1 cellular context compared by ENCODE assay signal in the genomic region with DNA sequence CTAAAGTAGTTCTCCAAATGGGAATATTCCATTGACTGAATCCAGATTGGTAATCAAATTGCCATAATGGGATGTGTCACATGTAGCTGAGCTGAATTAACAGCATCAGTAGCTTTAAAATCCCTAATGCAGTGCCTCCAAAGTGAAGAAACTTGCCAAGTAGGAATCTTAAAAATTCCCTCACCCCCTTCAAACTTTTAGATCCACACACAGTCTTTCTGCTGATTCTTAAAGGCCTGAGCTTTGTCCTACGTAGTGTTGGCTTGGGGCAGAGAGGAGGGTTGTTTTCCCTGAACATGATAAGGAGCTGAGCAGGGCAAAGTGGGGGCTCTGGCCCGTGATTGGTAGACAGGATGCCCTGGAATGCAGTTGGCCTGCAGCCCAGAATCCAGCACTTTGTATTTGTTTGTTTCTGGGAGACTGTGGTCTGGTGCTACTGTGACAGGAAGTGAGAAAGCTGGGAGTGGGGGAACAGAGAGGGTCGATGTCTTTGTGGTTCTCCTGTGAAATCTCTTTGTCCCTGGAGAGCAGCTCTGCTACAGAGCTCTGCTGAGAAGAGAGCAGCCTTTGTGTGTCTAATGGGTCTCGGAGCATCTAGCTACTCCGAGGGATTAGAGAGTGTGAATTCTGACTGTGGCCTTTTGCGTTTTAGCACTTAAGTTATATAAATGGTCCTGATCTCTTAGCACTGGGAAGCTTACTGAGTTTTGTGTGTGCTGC.
TF ChIP-seq lines count a peak whose summit lies in the region.

No MANE protein-coding gene starts in this region.

TF ChIP-seq in HepG2, 621 proteins besides CTCF, POLR2A, EP300 and RAD21 (continued from another document and continues in another):
- TF ChIP-seq, protein P1, sequence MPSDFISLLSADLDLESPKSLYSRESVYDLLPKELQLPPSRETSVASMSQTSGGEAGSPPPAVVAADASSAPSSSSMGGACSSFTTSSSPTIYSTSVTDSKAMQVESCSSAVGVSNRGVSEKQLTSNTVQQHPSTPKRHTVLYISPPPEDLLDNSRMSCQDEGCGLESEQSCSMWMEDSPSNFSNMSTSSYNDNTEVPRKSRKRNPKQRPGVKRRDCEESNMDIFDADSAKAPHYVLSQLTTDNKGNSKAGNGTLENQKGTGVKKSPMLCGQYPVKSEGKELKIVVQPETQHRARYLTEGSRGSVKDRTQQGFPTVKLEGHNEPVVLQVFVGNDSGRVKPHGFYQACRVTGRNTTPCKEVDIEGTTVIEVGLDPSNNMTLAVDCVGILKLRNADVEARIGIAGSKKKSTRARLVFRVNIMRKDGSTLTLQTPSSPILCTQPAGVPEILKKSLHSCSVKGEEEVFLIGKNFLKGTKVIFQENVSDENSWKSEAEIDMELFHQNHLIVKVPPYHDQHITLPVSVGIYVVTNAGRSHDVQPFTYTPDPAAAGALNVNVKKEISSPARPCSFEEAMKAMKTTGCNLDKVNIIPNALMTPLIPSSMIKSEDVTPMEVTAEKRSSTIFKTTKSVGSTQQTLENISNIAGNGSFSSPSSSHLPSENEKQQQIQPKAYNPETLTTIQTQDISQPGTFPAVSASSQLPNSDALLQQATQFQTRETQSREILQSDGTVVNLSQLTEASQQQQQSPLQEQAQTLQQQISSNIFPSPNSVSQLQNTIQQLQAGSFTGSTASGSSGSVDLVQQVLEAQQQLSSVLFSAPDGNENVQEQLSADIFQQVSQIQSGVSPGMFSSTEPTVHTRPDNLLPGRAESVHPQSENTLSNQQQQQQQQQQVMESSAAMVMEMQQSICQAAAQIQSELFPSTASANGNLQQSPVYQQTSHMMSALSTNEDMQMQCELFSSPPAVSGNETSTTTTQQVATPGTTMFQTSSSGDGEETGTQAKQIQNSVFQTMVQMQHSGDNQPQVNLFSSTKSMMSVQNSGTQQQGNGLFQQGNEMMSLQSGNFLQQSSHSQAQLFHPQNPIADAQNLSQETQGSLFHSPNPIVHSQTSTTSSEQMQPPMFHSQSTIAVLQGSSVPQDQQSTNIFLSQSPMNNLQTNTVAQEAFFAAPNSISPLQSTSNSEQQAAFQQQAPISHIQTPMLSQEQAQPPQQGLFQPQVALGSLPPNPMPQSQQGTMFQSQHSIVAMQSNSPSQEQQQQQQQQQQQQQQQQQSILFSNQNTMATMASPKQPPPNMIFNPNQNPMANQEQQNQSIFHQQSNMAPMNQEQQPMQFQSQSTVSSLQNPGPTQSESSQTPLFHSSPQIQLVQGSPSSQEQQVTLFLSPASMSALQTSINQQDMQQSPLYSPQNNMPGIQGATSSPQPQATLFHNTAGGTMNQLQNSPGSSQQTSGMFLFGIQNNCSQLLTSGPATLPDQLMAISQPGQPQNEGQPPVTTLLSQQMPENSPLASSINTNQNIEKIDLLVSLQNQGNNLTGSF (CRISPR knock-in tag; IDR thresholded peaks at IDR 0.05), result no peak
- TF ChIP-seq, protein P2, sequence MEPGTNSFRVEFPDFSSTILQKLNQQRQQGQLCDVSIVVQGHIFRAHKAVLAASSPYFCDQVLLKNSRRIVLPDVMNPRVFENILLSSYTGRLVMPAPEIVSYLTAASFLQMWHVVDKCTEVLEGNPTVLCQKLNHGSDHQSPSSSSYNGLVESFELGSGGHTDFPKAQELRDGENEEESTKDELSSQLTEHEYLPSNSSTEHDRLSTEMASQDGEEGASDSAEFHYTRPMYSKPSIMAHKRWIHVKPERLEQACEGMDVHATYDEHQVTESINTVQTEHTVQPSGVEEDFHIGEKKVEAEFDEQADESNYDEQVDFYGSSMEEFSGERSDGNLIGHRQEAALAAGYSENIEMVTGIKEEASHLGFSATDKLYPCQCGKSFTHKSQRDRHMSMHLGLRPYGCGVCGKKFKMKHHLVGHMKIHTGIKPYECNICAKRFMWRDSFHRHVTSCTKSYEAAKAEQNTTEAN (CRISPR knock-in tag; conservative IDR thresholded peaks at IDR 0.05), result no peak
- TF ChIP-seq POLR2G (IDR thresholded peaks at IDR 0.05; ENCODE audit: low read depth, low read length) (peak; percentile 69; the same call in 1 of the 2 replicates), ZNF850 (CRISPR knock-in tag; conservative IDR thresholded peaks at IDR 0.05) (no peak), ZBTB42 (CRISPR knock-in tag; IDR thresholded peaks at IDR 0.05) (no peak), ZNF883 (CRISPR knock-in tag; IDR thresholded peaks at IDR 0.05; ENCODE audit: not compliant biosample characterization) (no peak), ZNF496 (CRISPR knock-in tag; IDR thresholded peaks at IDR 0.05; ENCODE audit: insufficient replicate concordance) (no peak), ZNF256 (CRISPR knock-in tag; conservative IDR thresholded peaks at IDR 0.05) (no peak), JDP2 (CRISPR knock-in tag; IDR thresholded peaks at IDR 0.05; ENCODE audit: borderline replicate concordance) (no peak), ZNF569 (CRISPR knock-in tag; IDR thresholded peaks at IDR 0.05; ENCODE audit: borderline replicate concordance) (no peak; the same call in 1 of the 2 replicates), FLYWCH1 (CRISPR knock-in tag; IDR thresholded peaks at IDR 0.05) (no peak), ZSCAN25 (CRISPR knock-in tag; IDR thresholded peaks at IDR 0.05) (peak; percentile 55), FOXO1 (CRISPR knock-in tag; IDR thresholded peaks at IDR 0.05) (peak; percentile 91), PAX8 (CRISPR knock-in tag; IDR thresholded peaks at IDR 0.05; ENCODE audit: borderline replicate concordance) (no peak), ZNF230 (CRISPR knock-in tag; IDR thresholded peaks at IDR 0.05) (no peak), GABPA (IDR thresholded peaks at IDR 0.05; ENCODE audit: low read depth, low read length) (no peak), GABPA (CRISPR knock-in tag; IDR thresholded peaks at IDR 0.05; ENCODE audit: low read depth) (peak; percentile 78), ZSCAN9 (CRISPR knock-in tag; IDR thresholded peaks at IDR 0.05; ENCODE audit: borderline replicate concordance) (peak; percentile 48; the same call in 1 of the 2 replicates), ZNF670 (CRISPR knock-in tag; IDR thresholded peaks at IDR 0.05; ENCODE audit: borderline replicate concordance) (peak; percentile 67; the same call in 1 of the 2 replicates), ZNF468 (CRISPR knock-in tag; IDR thresholded peaks at IDR 0.05) (no peak)
- TF ChIP-seq, protein P3, sequence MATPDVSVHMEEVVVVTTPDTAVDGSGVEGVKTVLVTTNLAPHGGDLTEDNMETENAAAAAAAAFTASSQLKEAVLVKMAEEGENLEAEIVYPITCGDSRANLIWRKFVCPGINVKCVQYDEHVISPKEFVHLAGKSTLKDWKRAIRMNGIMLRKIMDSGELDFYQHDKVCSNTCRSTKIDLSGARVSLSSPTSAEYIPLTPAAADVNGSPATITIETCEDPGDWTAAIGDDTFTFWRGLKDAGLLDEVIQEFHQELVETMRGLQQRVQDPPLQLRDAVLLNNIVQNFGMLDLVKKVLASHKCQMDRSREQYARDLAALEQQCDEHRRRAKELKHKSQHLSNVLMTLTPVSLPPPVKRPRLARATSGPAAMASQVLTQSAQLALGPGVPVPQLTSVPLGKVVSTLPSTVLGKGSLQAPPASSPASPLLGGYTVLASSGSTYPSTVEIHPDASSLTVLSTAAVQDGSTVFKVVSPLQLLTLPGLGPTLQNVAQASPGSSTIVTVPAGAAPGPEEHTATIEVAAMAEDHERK (CRISPR knock-in tag; IDR thresholded peaks at IDR 0.05; ENCODE audit: low read depth), result no peak
- TF ChIP-seq, protein P4, sequence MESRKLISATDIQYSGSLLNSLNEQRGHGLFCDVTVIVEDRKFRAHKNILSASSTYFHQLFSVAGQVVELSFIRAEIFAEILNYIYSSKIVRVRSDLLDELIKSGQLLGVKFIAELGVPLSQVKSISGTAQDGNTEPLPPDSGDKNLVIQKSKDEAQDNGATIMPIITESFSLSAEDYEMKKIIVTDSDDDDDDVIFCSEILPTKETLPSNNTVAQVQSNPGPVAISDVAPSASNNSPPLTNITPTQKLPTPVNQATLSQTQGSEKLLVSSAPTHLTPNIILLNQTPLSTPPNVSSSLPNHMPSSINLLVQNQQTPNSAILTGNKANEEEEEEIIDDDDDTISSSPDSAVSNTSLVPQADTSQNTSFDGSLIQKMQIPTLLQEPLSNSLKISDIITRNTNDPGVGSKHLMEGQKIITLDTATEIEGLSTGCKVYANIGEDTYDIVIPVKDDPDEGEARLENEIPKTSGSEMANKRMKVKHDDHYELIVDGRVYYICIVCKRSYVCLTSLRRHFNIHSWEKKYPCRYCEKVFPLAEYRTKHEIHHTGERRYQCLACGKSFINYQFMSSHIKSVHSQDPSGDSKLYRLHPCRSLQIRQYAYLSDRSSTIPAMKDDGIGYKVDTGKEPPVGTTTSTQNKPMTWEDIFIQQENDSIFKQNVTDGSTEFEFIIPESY (CRISPR knock-in tag; IDR thresholded peaks at IDR 0.05), result peak; percentile 31; the same call in 1 of the 2 replicates
- TF ChIP-seq, protein P5, sequence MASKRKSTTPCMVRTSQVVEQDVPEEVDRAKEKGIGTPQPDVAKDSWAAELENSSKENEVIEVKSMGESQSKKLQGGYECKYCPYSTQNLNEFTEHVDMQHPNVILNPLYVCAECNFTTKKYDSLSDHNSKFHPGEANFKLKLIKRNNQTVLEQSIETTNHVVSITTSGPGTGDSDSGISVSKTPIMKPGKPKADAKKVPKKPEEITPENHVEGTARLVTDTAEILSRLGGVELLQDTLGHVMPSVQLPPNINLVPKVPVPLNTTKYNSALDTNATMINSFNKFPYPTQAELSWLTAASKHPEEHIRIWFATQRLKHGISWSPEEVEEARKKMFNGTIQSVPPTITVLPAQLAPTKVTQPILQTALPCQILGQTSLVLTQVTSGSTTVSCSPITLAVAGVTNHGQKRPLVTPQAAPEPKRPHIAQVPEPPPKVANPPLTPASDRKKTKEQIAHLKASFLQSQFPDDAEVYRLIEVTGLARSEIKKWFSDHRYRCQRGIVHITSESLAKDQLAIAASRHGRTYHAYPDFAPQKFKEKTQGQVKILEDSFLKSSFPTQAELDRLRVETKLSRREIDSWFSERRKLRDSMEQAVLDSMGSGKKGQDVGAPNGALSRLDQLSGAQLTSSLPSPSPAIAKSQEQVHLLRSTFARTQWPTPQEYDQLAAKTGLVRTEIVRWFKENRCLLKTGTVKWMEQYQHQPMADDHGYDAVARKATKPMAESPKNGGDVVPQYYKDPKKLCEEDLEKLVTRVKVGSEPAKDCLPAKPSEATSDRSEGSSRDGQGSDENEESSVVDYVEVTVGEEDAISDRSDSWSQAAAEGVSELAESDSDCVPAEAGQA (IDR thresholded peaks at IDR 0.05; ENCODE audit: low read depth), result no peak
- TF ChIP-seq, protein P5 (CRISPR knock-in tag; IDR thresholded peaks at IDR 0.05; ENCODE audit: borderline replicate concordance), result no peak
- TF ChIP-seq, protein P6, sequence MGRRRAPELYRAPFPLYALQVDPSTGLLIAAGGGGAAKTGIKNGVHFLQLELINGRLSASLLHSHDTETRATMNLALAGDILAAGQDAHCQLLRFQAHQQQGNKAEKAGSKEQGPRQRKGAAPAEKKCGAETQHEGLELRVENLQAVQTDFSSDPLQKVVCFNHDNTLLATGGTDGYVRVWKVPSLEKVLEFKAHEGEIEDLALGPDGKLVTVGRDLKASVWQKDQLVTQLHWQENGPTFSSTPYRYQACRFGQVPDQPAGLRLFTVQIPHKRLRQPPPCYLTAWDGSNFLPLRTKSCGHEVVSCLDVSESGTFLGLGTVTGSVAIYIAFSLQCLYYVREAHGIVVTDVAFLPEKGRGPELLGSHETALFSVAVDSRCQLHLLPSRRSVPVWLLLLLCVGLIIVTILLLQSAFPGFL (CRISPR knock-in tag; IDR thresholded peaks at IDR 0.05), result no peak
- TF ChIP-seq, protein P7, sequence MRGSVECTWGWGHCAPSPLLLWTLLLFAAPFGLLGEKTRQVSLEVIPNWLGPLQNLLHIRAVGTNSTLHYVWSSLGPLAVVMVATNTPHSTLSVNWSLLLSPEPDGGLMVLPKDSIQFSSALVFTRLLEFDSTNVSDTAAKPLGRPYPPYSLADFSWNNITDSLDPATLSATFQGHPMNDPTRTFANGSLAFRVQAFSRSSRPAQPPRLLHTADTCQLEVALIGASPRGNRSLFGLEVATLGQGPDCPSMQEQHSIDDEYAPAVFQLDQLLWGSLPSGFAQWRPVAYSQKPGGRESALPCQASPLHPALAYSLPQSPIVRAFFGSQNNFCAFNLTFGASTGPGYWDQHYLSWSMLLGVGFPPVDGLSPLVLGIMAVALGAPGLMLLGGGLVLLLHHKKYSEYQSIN (CRISPR knock-in tag; IDR thresholded peaks at IDR 0.05; ENCODE audit: borderline replicate concordance), result no peak
- TF ChIP-seq, protein P8, sequence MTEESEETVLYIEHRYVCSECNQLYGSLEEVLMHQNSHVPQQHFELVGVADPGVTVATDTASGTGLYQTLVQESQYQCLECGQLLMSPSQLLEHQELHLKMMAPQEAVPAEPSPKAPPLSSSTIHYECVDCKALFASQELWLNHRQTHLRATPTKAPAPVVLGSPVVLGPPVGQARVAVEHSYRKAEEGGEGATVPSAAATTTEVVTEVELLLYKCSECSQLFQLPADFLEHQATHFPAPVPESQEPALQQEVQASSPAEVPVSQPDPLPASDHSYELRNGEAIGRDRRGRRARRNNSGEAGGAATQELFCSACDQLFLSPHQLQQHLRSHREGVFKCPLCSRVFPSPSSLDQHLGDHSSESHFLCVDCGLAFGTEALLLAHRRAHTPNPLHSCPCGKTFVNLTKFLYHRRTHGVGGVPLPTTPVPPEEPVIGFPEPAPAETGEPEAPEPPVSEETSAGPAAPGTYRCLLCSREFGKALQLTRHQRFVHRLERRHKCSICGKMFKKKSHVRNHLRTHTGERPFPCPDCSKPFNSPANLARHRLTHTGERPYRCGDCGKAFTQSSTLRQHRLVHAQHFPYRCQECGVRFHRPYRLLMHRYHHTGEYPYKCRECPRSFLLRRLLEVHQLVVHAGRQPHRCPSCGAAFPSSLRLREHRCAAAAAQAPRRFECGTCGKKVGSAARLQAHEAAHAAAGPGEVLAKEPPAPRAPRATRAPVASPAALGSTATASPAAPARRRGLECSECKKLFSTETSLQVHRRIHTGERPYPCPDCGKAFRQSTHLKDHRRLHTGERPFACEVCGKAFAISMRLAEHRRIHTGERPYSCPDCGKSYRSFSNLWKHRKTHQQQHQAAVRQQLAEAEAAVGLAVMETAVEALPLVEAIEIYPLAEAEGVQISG (CRISPR knock-in tag; IDR thresholded peaks at IDR 0.05), result peak; percentile 53; the same call in 1 of the 2 replicates
- TF ChIP-seq, protein P9, sequence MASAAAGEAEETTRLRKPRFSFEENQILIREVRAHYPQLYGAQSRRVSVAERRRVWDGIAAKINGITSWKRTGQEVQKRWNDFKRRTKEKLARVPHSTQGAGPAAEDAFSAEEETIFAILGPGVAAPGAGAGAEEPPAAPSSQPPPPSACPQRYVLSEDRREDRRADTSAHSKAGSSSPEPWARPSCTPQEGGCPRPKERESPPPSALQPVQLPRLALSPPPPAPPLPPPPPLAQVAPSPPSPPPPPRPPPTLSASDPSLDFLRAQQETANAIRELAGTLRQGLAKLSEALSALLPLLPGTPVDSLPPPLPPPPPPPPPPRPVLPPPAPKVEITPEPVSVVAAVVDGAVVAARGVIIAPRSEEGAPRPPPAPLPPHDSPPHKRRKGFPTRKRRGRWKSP (CRISPR knock-in tag; IDR thresholded peaks at IDR 0.05), result peak; percentile 68; the same call in 1 of the 2 replicates
